In the genomic region with DNA sequence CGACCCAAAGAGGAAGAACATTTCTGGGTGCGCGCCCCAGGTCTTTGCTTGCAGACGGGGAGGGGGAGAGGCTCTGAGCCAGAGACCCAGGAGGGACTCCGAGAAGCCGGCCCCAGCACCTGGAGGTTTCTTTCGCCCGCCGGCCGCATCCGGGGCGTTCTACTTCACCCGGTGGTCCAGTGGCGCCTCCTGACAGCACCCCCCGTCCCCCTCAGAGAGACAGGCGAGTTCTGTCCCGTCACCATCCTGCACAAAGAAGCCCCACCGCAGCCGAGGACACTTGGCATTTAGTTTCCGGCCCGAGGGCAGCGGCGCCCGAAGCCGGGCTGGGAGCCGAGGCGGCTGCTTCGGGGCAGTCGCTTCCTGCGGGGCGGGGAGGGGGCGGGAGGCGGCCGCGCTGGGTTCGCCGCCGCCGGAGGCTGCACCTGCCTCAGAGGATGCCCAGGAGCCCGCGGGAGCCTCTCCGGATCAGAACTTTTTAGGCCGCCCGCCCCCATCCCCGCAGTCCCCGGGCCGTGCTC, we compare ENCODE assay signal across 8 cellular contexts. TPM values are rescaled to one million over a fixed set of nuclear protein-coding genes. Genes with fewer than 3 reads are reported as not detected.
A peak's percentile ranks its signal among the peaks of the same experiment; 100 is the strongest.
DNase-seq lines count a peak whose midpoint lies in the region; ATAC-seq lines count a peak whose summit lies in the region.

A gene (plus strand): TSS at position 424 of the 521 bp plus-strand sequence.

- POLR2A ChIA-PET in T-cell (lab: Charles Lee): no interaction called here
- POLR2A ChIA-PET in naive thymus-derived CD8-positive, alpha-beta T cell (lab: Charles Lee): no interaction called here

- ATAC-seq in T-cell (replicated peaks in 1 of 4): peak; percentile 10 to 34 (median 20)
- ATAC-seq in esophagus mucosa: peak; percentile 21
- ATAC-seq in naive thymus-derived CD8-positive, alpha-beta T cell: peak; percentile 14 to 24
- no peak for ATAC-seq in HG03135 (IDR thresholded peaks at IDR 0.05; ENCODE audit: unreplicated experiment)

- no peak within 1 kb of the TSS for H3K27ac Mint-ChIP-seq in activated CD4-positive, alpha-beta T cell treated with anti-CD3 and anti-CD28 coated beads, Interleukin-2, amount 10 ng/mL, durations not matched to agents 24 days and 14 days
- no peak within 1 kb of the TSS for H3K27ac Mint-ChIP-seq in T-cell
- no peak within 1 kb of the TSS for H3K27ac Mint-ChIP-seq in naive thymus-derived CD8-positive, alpha-beta T cell

- DNase-seq in activated CD4-positive, alpha-beta T cell treated with anti-CD3 and anti-CD28 coated beads, Interleukin-2, amount 10 ng/mL, durations not matched to agents 24 days and 14 days: peak; percentile 74
- DNase-seq in activated CD4-positive, alpha-beta T cell treated with anti-CD3 and anti-CD28 coated beads, Interleukin-2, amount 50 U/mL, for 4 hours: no peak
- DNase-seq in T-cell: peak in 1 of 34 experiments; percentile 5
- DNase-seq in naive thymus-derived CD8-positive, alpha-beta T cell: peak in 2 of 10 donors; percentile 4 to 6
- DNase-seq in UCSD-AML1 (lab: John Stamatoyannopoulos, UW; ENCODE audit: unreplicated experiment): no peak
- no peak for DNase-seq in epidermal melanocyte (ENCODE audit: insufficient read length, low spot score)

- H3K9me3 Mint-ChIP-seq in activated CD4-positive, alpha-beta T cell treated with anti-CD3 and anti-CD28 coated beads, Interleukin-2, amount 10 ng/mL, durations not matched to agents 24 days and 14 days: no peaks in the 10 kb centered on the region
- H3K9me3 Mint-ChIP-seq in T-cell: no peaks in the 10 kb centered on the region
- H3K9me3 Mint-ChIP-seq in naive thymus-derived CD8-positive, alpha-beta T cell: peaks cover 0 to 3% (median 0%) of the 10 kb centered on the region in 9 donors

- CTCF ChIA-PET in T-cell (lab: Charles Lee): no interaction called here

- intact Hi-C loops in activated CD4-positive, alpha-beta T cell treated with anti-CD3 and anti-CD28 coated beads, Interleukin-2, amount 10 ng/mL, durations not matched to agents 24 days and 14 days (cut with micrococcal nuclease): loop anchor here (2.0 to 10.0 kb wide), 3 partner anchors 59 to 661 kb away; a partner anchor contains a TSS

- H3K4me1 Mint-ChIP-seq in activated CD4-positive, alpha-beta T cell treated with anti-CD3 and anti-CD28 coated beads, Interleukin-2, amount 10 ng/mL, durations not matched to agents 24 days and 14 days: peaks cover 19% of the 10 kb centered on the region
- H3K4me1 Mint-ChIP-seq in T-cell: peaks cover 24 to 36% (median 26%) of the 10 kb centered on the region in 3 donors
- peaks cover 10 to 36% (median 23%) of the 10 kb centered on the region in 4 donors for H3K4me1 Mint-ChIP-seq in naive thymus-derived CD8-positive, alpha-beta T cell

- H3K36me3 Mint-ChIP-seq in activated CD4-positive, alpha-beta T cell treated with anti-CD3 and anti-CD28 coated beads, Interleukin-2, amount 10 ng/mL, durations not matched to agents 24 days and 14 days (ENCODE audit: low read depth): no peaks in the 10 kb centered on the region
- no peaks in the 10 kb centered on the region for H3K36me3 Mint-ChIP-seq in T-cell
- H3K36me3 Mint-ChIP-seq in naive thymus-derived CD8-positive, alpha-beta T cell: peaks cover 0 to 7% (median 2%) of the 10 kb centered on the region in 3 donors

- H3K27me3 Mint-ChIP-seq in activated CD4-positive, alpha-beta T cell treated with anti-CD3 and anti-CD28 coated beads, Interleukin-2, amount 10 ng/mL, durations not matched to agents 24 days and 14 days: peaks cover 39% of the 10 kb centered on the region
- H3K27me3 Mint-ChIP-seq in T-cell: peaks cover 30 to 56% of the 10 kb centered on the region in 2 donors
- H3K27me3 Mint-ChIP-seq in naive thymus-derived CD8-positive, alpha-beta T cell: peaks cover 30 to 53% (median 42%) of the 10 kb centered on the region in 5 donors

- H3K4me3 Mint-ChIP-seq in activated CD4-positive, alpha-beta T cell treated with anti-CD3 and anti-CD28 coated beads, Interleukin-2, amount 10 ng/mL, durations not matched to agents 24 days and 14 days: peak within 1 kb of the TSS; percentile 83
- peak within 1 kb of the TSS; percentile 70 to 91 (median 76) for H3K4me3 Mint-ChIP-seq in T-cell
- peak within 1 kb of the TSS; percentile 71 to 93 (median 78) for H3K4me3 Mint-ChIP-seq in naive thymus-derived CD8-positive, alpha-beta T cell

RNA-seq across cellular contexts. Expression of the gene that starts here (rescaled TPM):
- total RNA-seq in activated CD4-positive, alpha-beta T cell treated with anti-CD3 and anti-CD28 coated beads, Interleukin-2, amount 10 ng/mL, durations not matched to agents 24 days and 14 days: 0.52 and 0.68 TPM in 2 replicates
- total RNA-seq in T-cell: under 1 TPM; 0.14 to 0.86 (median 0.32) TPM
- total RNA-seq in esophagus mucosa: 4.0 TPM
- not detected for total RNA-seq in naive thymus-derived CD8-positive, alpha-beta T cell
- under 1 TPM in 1 of 3 donors, not detected in 2; 0.03 TPM for polyA plus RNA-seq in naive thymus-derived CD8-positive, alpha-beta T cell

Comparison
In these comparisons a context has a peak if more than half of its experiments do, and no peak if none do; other contexts are left out.
1. Peak in DNase-seq in activated CD4-positive, alpha-beta T cell treated with anti-CD3 and anti-CD28 coated beads, Interleukin-2, amount 10 ng/mL, durations not matched to agents 24 days and 14 days; RNA of the gene not detected or under 1 TPM.
2. Peak in ATAC-seq in T-cell; RNA of the gene not detected or under 1 TPM.
3. Peak in ATAC-seq in naive thymus-derived CD8-positive, alpha-beta T cell; RNA of the gene not detected or under 1 TPM.